ENCODE assay signal across 1 cellular context in the genomic region with DNA sequence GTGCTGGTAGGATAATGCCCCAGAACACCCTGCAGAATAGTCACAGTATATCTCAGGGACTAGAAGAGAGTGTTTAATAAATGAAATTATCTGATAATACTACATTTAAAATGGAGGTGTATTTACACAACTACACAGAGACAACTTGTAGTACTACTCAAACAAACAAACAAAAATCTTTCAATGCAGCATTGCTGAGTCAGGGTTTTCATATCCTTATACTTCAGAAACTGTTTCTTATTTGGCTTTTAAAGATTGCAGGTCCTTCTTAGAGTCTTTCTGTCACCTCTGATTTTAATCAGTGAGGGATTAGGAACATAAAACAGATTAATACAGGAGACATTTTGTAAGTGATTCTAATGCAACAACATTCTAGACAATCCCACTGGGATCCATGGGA.
TF ChIP-seq lines count a peak whose summit lies in the region.

No MANE protein-coding gene starts in this region.

TF ChIP-seq in GM23338, 12 proteins besides CTCF, POLR2A, EP300 and RAD21 (continued from another document):
- TF ChIP-seq, protein P1, sequence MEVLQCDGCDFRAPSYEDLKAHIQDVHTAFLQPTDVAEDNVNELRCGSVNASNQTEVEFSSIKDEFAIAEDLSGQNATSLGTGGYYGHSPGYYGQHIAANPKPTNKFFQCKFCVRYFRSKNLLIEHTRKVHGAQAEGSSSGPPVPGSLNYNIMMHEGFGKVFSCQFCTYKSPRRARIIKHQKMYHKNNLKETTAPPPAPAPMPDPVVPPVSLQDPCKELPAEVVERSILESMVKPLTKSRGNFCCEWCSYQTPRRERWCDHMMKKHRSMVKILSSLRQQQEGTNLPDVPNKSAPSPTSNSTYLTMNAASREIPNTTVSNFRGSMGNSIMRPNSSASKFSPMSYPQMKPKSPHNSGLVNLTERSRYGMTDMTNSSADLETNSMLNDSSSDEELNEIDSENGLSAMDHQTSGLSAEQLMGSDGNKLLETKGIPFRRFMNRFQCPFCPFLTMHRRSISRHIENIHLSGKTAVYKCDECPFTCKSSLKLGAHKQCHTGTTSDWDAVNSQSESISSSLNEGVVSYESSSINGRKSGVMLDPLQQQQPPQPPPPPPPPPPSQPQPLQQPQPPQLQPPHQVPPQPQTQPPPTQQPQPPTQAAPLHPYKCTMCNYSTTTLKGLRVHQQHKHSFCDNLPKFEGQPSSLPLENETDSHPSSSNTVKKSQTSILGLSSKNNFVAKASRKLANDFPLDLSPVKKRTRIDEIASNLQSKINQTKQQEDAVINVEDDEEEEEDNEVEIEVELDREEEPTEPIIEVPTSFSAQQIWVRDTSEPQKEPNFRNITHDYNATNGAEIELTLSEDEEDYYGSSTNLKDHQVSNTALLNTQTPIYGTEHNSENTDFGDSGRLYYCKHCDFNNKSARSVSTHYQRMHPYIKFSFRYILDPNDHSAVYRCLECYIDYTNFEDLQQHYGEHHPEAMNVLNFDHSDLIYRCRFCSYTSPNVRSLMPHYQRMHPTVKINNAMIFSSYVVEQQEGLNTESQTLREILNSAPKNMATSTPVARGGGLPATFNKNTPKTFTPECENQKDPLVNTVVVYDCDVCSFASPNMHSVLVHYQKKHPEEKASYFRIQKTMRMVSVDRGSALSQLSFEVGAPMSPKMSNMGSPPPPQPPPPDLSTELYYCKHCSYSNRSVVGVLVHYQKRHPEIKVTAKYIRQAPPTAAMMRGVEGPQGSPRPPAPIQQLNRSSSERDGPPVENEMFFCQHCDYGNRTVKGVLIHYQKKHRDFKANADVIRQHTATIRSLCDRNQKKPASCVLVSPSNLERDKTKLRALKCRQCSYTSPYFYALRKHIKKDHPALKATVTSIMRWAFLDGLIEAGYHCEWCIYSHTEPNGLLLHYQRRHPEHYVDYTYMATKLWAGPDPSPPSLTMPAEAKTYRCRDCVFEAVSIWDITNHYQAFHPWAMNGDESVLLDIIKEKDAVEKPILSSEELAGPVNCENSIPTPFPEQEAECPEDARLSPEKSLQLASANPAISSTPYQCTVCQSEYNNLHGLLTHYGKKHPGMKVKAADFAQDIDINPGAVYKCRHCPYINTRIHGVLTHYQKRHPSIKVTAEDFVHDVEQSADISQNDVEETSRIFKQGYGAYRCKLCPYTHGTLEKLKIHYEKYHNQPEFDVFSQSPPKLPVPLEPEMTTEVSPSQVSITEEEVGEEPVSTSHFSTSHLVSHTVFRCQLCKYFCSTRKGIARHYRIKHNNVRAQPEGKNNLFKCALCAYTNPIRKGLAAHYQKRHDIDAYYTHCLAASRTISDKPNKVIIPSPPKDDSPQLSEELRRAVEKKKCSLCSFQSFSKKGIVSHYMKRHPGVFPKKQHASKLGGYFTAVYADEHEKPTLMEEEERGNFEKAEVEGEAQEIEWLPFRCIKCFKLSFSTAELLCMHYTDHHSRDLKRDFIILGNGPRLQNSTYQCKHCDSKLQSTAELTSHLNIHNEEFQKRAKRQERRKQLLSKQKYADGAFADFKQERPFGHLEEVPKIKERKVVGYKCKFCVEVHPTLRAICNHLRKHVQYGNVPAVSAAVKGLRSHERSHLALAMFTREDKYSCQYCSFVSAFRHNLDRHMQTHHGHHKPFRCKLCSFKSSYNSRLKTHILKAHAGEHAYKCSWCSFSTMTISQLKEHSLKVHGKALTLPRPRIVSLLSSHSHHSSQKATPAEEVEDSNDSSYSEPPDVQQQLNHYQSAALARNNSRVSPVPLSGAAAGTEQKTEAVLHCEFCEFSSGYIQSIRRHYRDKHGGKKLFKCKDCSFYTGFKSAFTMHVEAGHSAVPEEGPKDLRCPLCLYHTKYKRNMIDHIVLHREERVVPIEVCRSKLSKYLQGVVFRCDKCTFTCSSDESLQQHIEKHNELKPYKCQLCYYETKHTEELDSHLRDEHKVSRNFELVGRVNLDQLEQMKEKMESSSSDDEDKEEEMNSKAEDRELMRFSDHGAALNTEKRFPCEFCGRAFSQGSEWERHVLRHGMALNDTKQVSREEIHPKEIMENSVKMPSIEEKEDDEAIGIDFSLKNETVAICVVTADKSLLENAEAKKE (CRISPR knock-in tag; IDR thresholded peaks at IDR 0.05), result no peak
- TF ChIP-seq, protein P2, sequence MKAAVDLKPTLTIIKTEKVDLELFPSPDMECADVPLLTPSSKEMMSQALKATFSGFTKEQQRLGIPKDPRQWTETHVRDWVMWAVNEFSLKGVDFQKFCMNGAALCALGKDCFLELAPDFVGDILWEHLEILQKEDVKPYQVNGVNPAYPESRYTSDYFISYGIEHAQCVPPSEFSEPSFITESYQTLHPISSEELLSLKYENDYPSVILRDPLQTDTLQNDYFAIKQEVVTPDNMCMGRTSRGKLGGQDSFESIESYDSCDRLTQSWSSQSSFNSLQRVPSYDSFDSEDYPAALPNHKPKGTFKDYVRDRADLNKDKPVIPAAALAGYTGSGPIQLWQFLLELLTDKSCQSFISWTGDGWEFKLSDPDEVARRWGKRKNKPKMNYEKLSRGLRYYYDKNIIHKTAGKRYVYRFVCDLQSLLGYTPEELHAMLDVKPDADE (IDR thresholded peaks at IDR 0.05), result no peak
- TF ChIP-seq ZNF331 (CRISPR knock-in tag; IDR thresholded peaks at IDR 0.05; ENCODE audit: low read depth), result no peak
- no peak for TF ChIP-seq NANOG (IDR thresholded peaks at IDR 0.05; ENCODE audit: borderline replicate concordance)
